14 cellular contexts compared by ENCODE assay signal in the genomic region with DNA sequence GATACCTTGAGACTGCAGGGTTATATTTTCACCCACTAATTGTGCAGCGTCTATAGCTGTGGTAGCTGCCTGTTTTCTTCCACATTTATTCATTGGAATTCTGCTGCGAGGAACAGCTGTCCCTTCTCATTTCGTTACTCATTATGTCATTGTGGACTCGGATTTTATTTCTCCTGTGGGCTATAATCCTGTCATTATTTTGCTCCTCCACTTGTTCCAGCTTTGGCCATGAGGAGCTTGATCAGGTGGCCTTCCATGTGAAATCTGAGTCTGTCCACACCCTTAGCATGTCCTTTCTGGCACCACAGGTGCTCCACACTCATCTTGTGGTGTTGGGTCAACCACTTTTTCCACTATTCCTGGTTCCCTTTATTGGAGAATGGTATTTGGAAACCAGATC. TPM values are rescaled to one million over a fixed set of nuclear protein-coding genes. Genes with fewer than 3 reads are reported as not detected.
DNase-seq lines count a peak whose midpoint lies in the region; TF ChIP-seq lines count a peak whose summit lies in the region.
"Had no signal": no experiment of that assay in that cellular context is flagged by ENCODE, and none has a peak within 500 bp of the region (broad histone marks: within the 10 kb centered on the region; RNA-seq: fewer than 3 reads in every experiment).

No MANE protein-coding gene starts in this region.

- H3K27ac ChIP-seq in left ventricle myocardium inferior (replicated peaks) (peak overlapping the region; percentile 77), A673 (ENCODE audit: low read depth, low read length, poor library complexity, severe bottlenecking) (no peak overlapping the region)

- H3K27me3 ChIP-seq in left ventricle myocardium inferior (ENCODE audit: low read depth) = no peaks in the 10 kb centered on the region
- H3K27me3 ChIP-seq in A673 (replicated peaks; ENCODE audit: insufficient read depth, low read depth, low read length, poor library complexity) = no peaks in the 10 kb centered on the region
- H3K27me3 ChIP-seq: BE2C had no signal

- DNase-seq in left ventricle myocardium inferior = no peak
- DNase-seq in cardiac septum (ENCODE audit: low spot score) = no peak
- DNase-seq in LHCN-M2 (ENCODE audit: low read depth) = peak; percentile 70
- DNase-seq in chondrocyte (ENCODE audit: low spot score) = no peak
- no peak for DNase-seq in A673 (ENCODE audit: low spot score)
- no peak for DNase-seq in activated naive CD4-positive, alpha-beta T cell treated with Interleukin-2 at 50 U/mL for 16 hours
- no peak for DNase-seq in activated CD8-positive, alpha-beta memory T cell treated with anti-CD3 and anti-CD28 coated beads for 24 hours
- DNase-seq: BE2C, DMS 273 treated with DMSO at 0.1 percent for 48 hours, KG1, NCI-H2029, NCI-H2227 treated with DMSO at 0.1 percent for 48 hours, NCI-H69, SHP77 had no signal

- intact Hi-C loops in left ventricle myocardium inferior (cut with micrococcal nuclease) = no loop called here
- intact Hi-C loops in cardiac septum (cut with DNase I) = no loop called here
- intact Hi-C loops in A673 (cut with micrococcal nuclease; ENCODE audit: unreplicated experiment) = no loop called here

- H3K27me3 Mint-ChIP-seq in chondrocyte (ENCODE audit: low read depth) = no peaks in the 10 kb centered on the region

- CTCF ChIA-PET in A673 (lab: Charles Lee) = no interaction called here

- H3K9me3 ChIP-seq in left ventricle myocardium inferior (replicated peaks) (no peaks in the 10 kb centered on the region), A673 (ENCODE audit: low read depth, low read length, poor library complexity, severe bottlenecking) (no peaks in the 10 kb centered on the region)
- H3K9me3 ChIP-seq: BE2C had no signal

- H3K9me3 Mint-ChIP-seq in chondrocyte (ENCODE audit: low read depth) = no peaks in the 10 kb centered on the region

- POLR2A ChIA-PET in A673 (lab: Charles Lee; ENCODE audit: low non-redundant PET) = no interaction called here

- no peak overlapping the region for H3K4me3 Mint-ChIP-seq in chondrocyte (ENCODE audit: unreplicated experiment)

- no TSS peak for BruUV-seq in A673 (replicated peaks; lab: Mats Ljungman, UMichigan)

- peaks cover 62% of the 10 kb centered on the region for H3K4me1 ChIP-seq in left ventricle myocardium inferior
- H3K4me1 ChIP-seq in A673 (ENCODE audit: insufficient read depth, low read length, poor library complexity, severe bottlenecking) = peaks cover 26% of the 10 kb centered on the region
- H3K4me1 ChIP-seq: BE2C had no signal

- H3K36me3 ChIP-seq in left ventricle myocardium inferior (peaks cover 19% of the 10 kb centered on the region), A673 (ENCODE audit: insufficient read depth, low read length, poor library complexity, severe bottlenecking) (peaks cover 3% of the 10 kb centered on the region)

- peaks cover 20% of the 10 kb centered on the region for H3K36me3 Mint-ChIP-seq in chondrocyte (ENCODE audit: low read depth)

- TF ChIP-seq CTCF in left ventricle myocardium inferior (IDR thresholded peaks at IDR 0.05; ENCODE audit: borderline replicate concordance) (no peak), chondrocyte (IDR thresholded peaks at IDR 0.05) (no peak), A673 (conservative IDR thresholded peaks at IDR 0.05; ENCODE audit: low read depth, low read length) (no peak)

- peak overlapping the region; percentile 28 for H3K27ac Mint-ChIP-seq in chondrocyte (ENCODE audit: unreplicated experiment)

- H3K4me3 ChIP-seq in left ventricle myocardium inferior = no peak overlapping the region
- H3K4me3 ChIP-seq in A673 (ENCODE audit: low read depth, low read length, poor library complexity, severe bottlenecking) = no peak overlapping the region

- H3K4me1 Mint-ChIP-seq in chondrocyte (ENCODE audit: low read depth) = peaks cover 65% of the 10 kb centered on the region

RNA-seq across cellular contexts. Expression of a gene that starts 14.8 kb away (rescaled TPM):
- total RNA-seq in left ventricle myocardium inferior = 9.8 TPM
- 12.7 TPM for total RNA-seq in cardiac septum
- 5.6 and 7.5 TPM in 2 replicates for total RNA-seq in LHCN-M2 (2014; rRNA removed)
- polyA plus RNA-seq in LHCN-M2 (2012) = 4.2 TPM
- 13.1 to 17.1 TPM (median 13.2 TPM) in 3 replicates for total RNA-seq in chondrocyte
- total RNA-seq in A673 (2021) = 5.3 and 5.8 TPM in 2 replicates
